In genomic region chr2:24363306-24363705, GRCh38 we compare ENCODE assay signal across 29 cellular contexts.
"Had no signal": no experiment of that assay in that cellular context is flagged by ENCODE, and none has a peak within 500 bp of the region (broad histone marks: within the 10 kb centered on the region; RNA-seq: fewer than 3 reads in every experiment).

No MANE protein-coding gene starts in this region.

- H3K4me1 ChIP-seq: colonic mucosa had no signal

- H3K27ac ChIP-seq: adrenal gland, cardiac muscle cell, colonic mucosa, dorsolateral prefrontal cortex, right atrium auricular region, tibial nerve had no signal

- H3K4me3 Mint-ChIP-seq: activated CD8-positive, alpha-beta memory T cell treated with anti-CD3 and anti-CD28 coated beads, Interleukin-2, amount 10 ng/mL, durations not matched to agents 7 days and 5 days; activated CD8-positive, alpha-beta T cell treated with anti-CD3 and anti-CD28 coated beads, Interleukin-2, amount 10 ng/mL, durations not matched to agents 7 days and 5 days; activated naive CD8-positive, alpha-beta T cell treated with anti-CD3 and anti-CD28 coated beads for 36 hours; activated T-cell treated with anti-CD3 and anti-CD28 coated beads, Interleukin-2, amount 50 U/mL, for 72 hours had no signal

- DNase-seq: activated CD4-positive, alpha-beta T cell treated with anti-CD3 and anti-CD28 coated beads, Interleukin-2, amount 50 U/mL, for 1 hour; activated CD4-positive, CD25-positive, alpha-beta regulatory T cell treated with anti-CD3 and anti-CD28 coated beads, Interleukin-2, amount 50 U/mL, for 72 hours; activated CD8-positive, alpha-beta memory T cell treated with anti-CD3 and anti-CD28 coated beads, Interleukin-2, amount 10 ng/mL, durations not matched to agents 7 days and 5 days; activated CD8-positive, alpha-beta T cell treated with anti-CD3 and anti-CD28 coated beads, Interleukin-2, amount 10 ng/mL, durations not matched to agents 7 days and 5 days; activated naive CD4-positive, alpha-beta T cell; activated naive CD8-positive, alpha-beta T cell treated with anti-CD3 and anti-CD28 coated beads for 36 hours; activated T-cell treated with anti-CD3 and anti-CD28 coated beads for 4 hours; activated T-cell treated with anti-CD3 and anti-CD28 coated beads, Interleukin-2, amount 50 U/mL, for 72 hours; adrenal gland; aorta; cerebellar nuclear complex; colonic mucosa; dorsolateral prefrontal cortex; effector memory CD4-positive, alpha-beta T cell; foreskin fibroblast; head of caudate nucleus; hippocampal formation; left cardiac atrium; mammary epithelial cell; midbrain; naive thymus-derived CD8-positive, alpha-beta T cell; stimulated activated CD4-positive, alpha-beta T cell treated with anti-CD3 and anti-CD28 coated beads, Interleukin-15, amount 100 ng/mL, for 24 hours; stimulated activated CD4-positive, alpha-beta T cell treated with anti-CD3 and anti-CD28 coated beads, Interleukin-2, amount 100 ng/mL, for 24 hours; stimulated activated naive CD4-positive, alpha-beta T cell had no signal

- H3K27ac Mint-ChIP-seq: activated CD8-positive, alpha-beta memory T cell treated with anti-CD3 and anti-CD28 coated beads, Interleukin-2, amount 10 ng/mL, durations not matched to agents 7 days and 5 days; activated CD8-positive, alpha-beta T cell treated with anti-CD3 and anti-CD28 coated beads, Interleukin-2, amount 10 ng/mL, durations not matched to agents 7 days and 5 days; activated naive CD8-positive, alpha-beta T cell treated with anti-CD3 and anti-CD28 coated beads for 36 hours; activated T-cell treated with anti-CD3 and anti-CD28 coated beads, Interleukin-2, amount 50 U/mL, for 72 hours had no signal

- H3K27me3 ChIP-seq: adrenal gland, cardiac muscle cell, colonic mucosa, dorsolateral prefrontal cortex, right atrium auricular region, tibial nerve had no signal

- H3K9me3 Mint-ChIP-seq: activated naive CD8-positive, alpha-beta T cell treated with anti-CD3 and anti-CD28 coated beads for 36 hours; activated T-cell treated with anti-CD3 and anti-CD28 coated beads, Interleukin-2, amount 50 U/mL, for 72 hours; naive thymus-derived CD8-positive, alpha-beta T cell had no signal

- H3K27me3 Mint-ChIP-seq: activated CD8-positive, alpha-beta memory T cell treated with anti-CD3 and anti-CD28 coated beads, Interleukin-2, amount 10 ng/mL, durations not matched to agents 7 days and 5 days; activated naive CD8-positive, alpha-beta T cell treated with anti-CD3 and anti-CD28 coated beads for 36 hours; naive thymus-derived CD8-positive, alpha-beta T cell had no signal

- ATAC-seq: activated CD8-positive, alpha-beta memory T cell treated with anti-CD3 and anti-CD28 coated beads, Interleukin-2, amount 10 ng/mL, durations not matched to agents 7 days and 5 days; activated CD8-positive, alpha-beta T cell treated with anti-CD3 and anti-CD28 coated beads, Interleukin-2, amount 10 ng/mL, durations not matched to agents 7 days and 5 days; activated T-cell treated with anti-CD3 and anti-CD28 coated beads, Interleukin-2, amount 50 U/mL, for 72 hours; esophagus mucosa; left cardiac atrium; naive thymus-derived CD8-positive, alpha-beta T cell had no signal

- H3K4me3 ChIP-seq: adrenal gland, cardiac muscle cell, colonic mucosa, dorsolateral prefrontal cortex, right atrium auricular region, tibial nerve had no signal

- H3K36me3 Mint-ChIP-seq: activated CD8-positive, alpha-beta memory T cell treated with anti-CD3 and anti-CD28 coated beads, Interleukin-2, amount 10 ng/mL, durations not matched to agents 7 days and 5 days; activated naive CD8-positive, alpha-beta T cell treated with anti-CD3 and anti-CD28 coated beads for 36 hours; brain; naive thymus-derived CD8-positive, alpha-beta T cell had no signal
